1 cellular context compared by ENCODE assay signal in genomic region chr1:245337829-245338484, GRCh38.
TF ChIP-seq lines count a peak whose summit lies in the region.

No MANE protein-coding gene starts in this region.

TF ChIP-seq in K562, 482 proteins besides CTCF, POLR2A, EP300 and RAD21 (continued from another document and continues in another):
- TF ChIP-seq ZNF318 (IDR thresholded peaks at IDR 0.05; ENCODE audit: borderline replicate concordance in 1 of 2, low read depth in 1 of 2): no peak
- TF ChIP-seq, protein P1, sequence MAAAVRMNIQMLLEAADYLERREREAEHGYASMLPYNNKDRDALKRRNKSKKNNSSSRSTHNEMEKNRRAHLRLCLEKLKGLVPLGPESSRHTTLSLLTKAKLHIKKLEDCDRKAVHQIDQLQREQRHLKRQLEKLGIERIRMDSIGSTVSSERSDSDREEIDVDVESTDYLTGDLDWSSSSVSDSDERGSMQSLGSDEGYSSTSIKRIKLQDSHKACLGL (CRISPR knock-in tag; IDR thresholded peaks at IDR 0.05; ENCODE audit: borderline replicate concordance, poor library complexity, severe bottlenecking): no peak
- TF ChIP-seq, protein P2, sequence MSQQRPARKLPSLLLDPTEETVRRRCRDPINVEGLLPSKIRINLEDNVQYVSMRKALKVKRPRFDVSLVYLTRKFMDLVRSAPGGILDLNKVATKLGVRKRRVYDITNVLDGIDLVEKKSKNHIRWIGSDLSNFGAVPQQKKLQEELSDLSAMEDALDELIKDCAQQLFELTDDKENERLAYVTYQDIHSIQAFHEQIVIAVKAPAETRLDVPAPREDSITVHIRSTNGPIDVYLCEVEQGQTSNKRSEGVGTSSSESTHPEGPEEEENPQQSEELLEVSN (IDR thresholded peaks at IDR 0.05; ENCODE audit: borderline replicate concordance in 1 of 2, extremely low read depth in 1 of 2, insufficient read depth in 1 of 2, insufficient read length in 1 of 2, low read depth in 1 of 2, low read length in 1 of 2, poor library complexity in 1 of 2, severe bottlenecking in 1 of 2): no peak
- TF ChIP-seq GATAD2B (IDR thresholded peaks at IDR 0.05; ENCODE audit: borderline replicate concordance): peak; percentile 82
- no peak for TF ChIP-seq MYBL2 (IDR thresholded peaks at IDR 0.05; ENCODE audit: low read depth)
- TF ChIP-seq MYBL2 (CRISPR knock-in tag; IDR thresholded peaks at IDR 0.05; ENCODE audit: borderline replicate concordance): no peak
- TF ChIP-seq FOXO4 (CRISPR knock-in tag; IDR thresholded peaks at IDR 0.05): no peak
- 0 out of 2 replicates have a peak, but pooled peaks have one; percentile 62 for TF ChIP-seq FOXJ2 (tag; IDR thresholded peaks at IDR 0.05)
- TF ChIP-seq POLR2AphosphoS5 (IDR thresholded peaks at IDR 0.05; ENCODE audit: control insufficient read depth, insufficient read depth, low read depth, low read length): peak; percentile 89
- peak; percentile 92 for TF ChIP-seq MEIS2 (IDR thresholded peaks at IDR 0.05; ENCODE audit: partially characterized antibody)
- TF ChIP-seq CCNT2 (IDR thresholded peaks at IDR 0.05; ENCODE audit: borderline replicate concordance, extremely low read depth, insufficient read length, low read depth, low read length): peak; percentile 53
- no peak for TF ChIP-seq ZC3H11A (IDR thresholded peaks at IDR 0.05; ENCODE audit: low read depth, low read length)
- TF ChIP-seq TOE1 (IDR thresholded peaks at IDR 0.05; ENCODE audit: borderline replicate concordance): 0 out of 2 replicates have a peak, but pooled peaks have one; percentile 25
- no peak for TF ChIP-seq TOE1 (CRISPR knock-in tag; IDR thresholded peaks at IDR 0.05; ENCODE audit: borderline replicate concordance, low read depth)
- TF ChIP-seq MCM2 (IDR thresholded peaks at IDR 0.05; ENCODE audit: low read depth): no peak
- TF ChIP-seq CHCHD3 (CRISPR knock-in tag; IDR thresholded peaks at IDR 0.05): no peak
- no peak for TF ChIP-seq ZNF507 (tag; conservative IDR thresholded peaks at IDR 0.05)
- no peak; the same call in 1 of the 2 replicates for TF ChIP-seq ARID3A (IDR thresholded peaks at IDR 0.05; ENCODE audit: borderline replicate concordance, low read depth, low read length)
- TF ChIP-seq ZFPM2 (CRISPR knock-in tag; IDR thresholded peaks at IDR 0.05): no peak
- no peak for TF ChIP-seq ZNF830 (CRISPR knock-in tag; IDR thresholded peaks at IDR 0.05)
- TF ChIP-seq MXI1 (IDR thresholded peaks at IDR 0.05; ENCODE audit: low read depth, low read length): peak; percentile 37; the same call in 1 of the 2 replicates
- no peak for TF ChIP-seq ZNF134 (CRISPR knock-in tag; conservative IDR thresholded peaks at IDR 0.05)
- TF ChIP-seq SIN3B (IDR thresholded peaks at IDR 0.05; ENCODE audit: low read depth): no peak
- TF ChIP-seq, protein P3, sequence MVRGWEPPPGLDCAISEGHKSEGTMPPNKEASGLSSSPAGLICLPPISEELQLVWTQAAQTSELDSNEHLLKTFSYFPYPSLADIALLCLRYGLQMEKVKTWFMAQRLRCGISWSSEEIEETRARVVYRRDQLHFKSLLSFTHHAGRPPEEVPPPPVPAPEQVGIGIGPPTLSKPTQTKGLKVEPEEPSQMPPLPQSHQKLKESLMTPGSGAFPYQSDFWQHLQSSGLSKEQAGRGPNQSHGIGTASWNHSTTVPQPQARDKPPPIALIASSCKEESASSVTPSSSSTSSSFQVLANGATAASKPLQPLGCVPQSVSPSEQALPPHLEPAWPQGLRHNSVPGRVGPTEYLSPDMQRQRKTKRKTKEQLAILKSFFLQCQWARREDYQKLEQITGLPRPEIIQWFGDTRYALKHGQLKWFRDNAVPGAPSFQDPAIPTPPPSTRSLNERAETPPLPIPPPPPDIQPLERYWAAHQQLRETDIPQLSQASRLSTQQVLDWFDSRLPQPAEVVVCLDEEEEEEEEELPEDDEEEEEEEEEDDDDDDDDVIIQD (CRISPR knock-in tag; IDR thresholded peaks at IDR 0.05): no peak
- TF ChIP-seq, protein P4, sequence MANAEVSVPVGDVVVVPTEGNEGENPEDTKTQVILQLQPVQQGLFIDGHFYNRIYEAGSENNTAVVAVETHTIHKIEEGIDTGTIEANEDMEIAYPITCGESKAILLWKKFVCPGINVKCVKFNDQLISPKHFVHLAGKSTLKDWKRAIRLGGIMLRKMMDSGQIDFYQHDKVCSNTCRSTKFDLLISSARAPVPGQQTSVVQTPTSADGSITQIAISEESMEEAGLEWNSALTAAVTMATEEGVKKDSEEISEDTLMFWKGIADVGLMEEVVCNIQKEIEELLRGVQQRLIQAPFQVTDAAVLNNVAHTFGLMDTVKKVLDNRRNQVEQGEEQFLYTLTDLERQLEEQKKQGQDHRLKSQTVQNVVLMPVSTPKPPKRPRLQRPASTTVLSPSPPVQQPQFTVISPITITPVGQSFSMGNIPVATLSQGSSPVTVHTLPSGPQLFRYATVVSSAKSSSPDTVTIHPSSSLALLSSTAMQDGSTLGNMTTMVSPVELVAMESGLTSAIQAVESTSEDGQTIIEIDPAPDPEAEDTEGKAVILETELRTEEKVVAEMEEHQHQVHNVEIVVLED (CRISPR knock-in tag; IDR thresholded peaks at IDR 0.05): 0 out of 2 replicates have a peak, but pooled peaks have one; percentile 13
- TF ChIP-seq DLX4 (CRISPR knock-in tag; IDR thresholded peaks at IDR 0.05): no peak
- peak; percentile 92 for TF ChIP-seq TCF3 (CRISPR knock-in tag; IDR thresholded peaks at IDR 0.05)
- no peak for TF ChIP-seq NR2F6 (CRISPR knock-in tag; IDR thresholded peaks at IDR 0.05)
- no peak for TF ChIP-seq COPS2 (conservative IDR thresholded peaks at IDR 0.05)
- TF ChIP-seq NCOA6 (IDR thresholded peaks at IDR 0.05): no peak
- no peak for TF ChIP-seq BRCA1 (IDR thresholded peaks at IDR 0.05)
- TF ChIP-seq BRCA1 (CRISPR knock-in tag; IDR thresholded peaks at IDR 0.05): no peak
- no peak for TF ChIP-seq PHF8 (IDR thresholded peaks at IDR 0.05; ENCODE audit: borderline replicate concordance, low read length)
- peak; percentile 86 for TF ChIP-seq NBN (IDR thresholded peaks at IDR 0.05; ENCODE audit: low read depth)
- TF ChIP-seq MITF (IDR thresholded peaks at IDR 0.05): 0 out of 2 replicates have a peak, but pooled peaks have one; percentile 19
- TF ChIP-seq PHF21A (IDR thresholded peaks at IDR 0.05; ENCODE audit: borderline replicate concordance, low read depth): no peak
- TF ChIP-seq NFATC3 (IDR thresholded peaks at IDR 0.05): 0 out of 2 replicates have a peak, but pooled peaks have one; percentile 39
- TF ChIP-seq HNRNPL (IDR thresholded peaks at IDR 0.05; ENCODE audit: low read depth, low read length): no peak
- TF ChIP-seq ESRRA (IDR thresholded peaks at IDR 0.05; ENCODE audit: borderline replicate concordance, low read depth): no peak; the same call in 1 of the 2 replicates
- TF ChIP-seq ZNF224 (CRISPR knock-in tag; IDR thresholded peaks at IDR 0.05): no peak
- TF ChIP-seq TAF1 (IDR thresholded peaks at IDR 0.05; ENCODE audit: control insufficient read depth, extremely low read depth, insufficient read depth, low read length, severe bottlenecking): no peak
- TF ChIP-seq TCF15 (CRISPR knock-in tag; IDR thresholded peaks at IDR 0.05): no peak
- no peak for TF ChIP-seq NFYB (IDR thresholded peaks at IDR 0.05; ENCODE audit: extremely low read depth, insufficient read length)
- no peak for TF ChIP-seq ZNF431 (CRISPR knock-in tag; IDR thresholded peaks at IDR 0.05)
- no peak for TF ChIP-seq POLR2AphosphoS2 (IDR thresholded peaks at IDR 0.05; ENCODE audit: low read length)
- TF ChIP-seq ZNF551 (CRISPR knock-in tag; IDR thresholded peaks at IDR 0.05): no peak
- no peak for TF ChIP-seq SMC3 (conservative IDR thresholded peaks at IDR 0.05; ENCODE audit: insufficient read depth, low read depth, low read length)
- no peak for TF ChIP-seq NFXL1 (CRISPR knock-in tag; IDR thresholded peaks at IDR 0.05)
- no peak for TF ChIP-seq ATF1 (CRISPR knock-in tag; IDR thresholded peaks at IDR 0.05)
- peak; percentile 74 for TF ChIP-seq ATF1 (tag; IDR thresholded peaks at IDR 0.05)
- no peak for TF ChIP-seq RBM17 (IDR thresholded peaks at IDR 0.05; ENCODE audit: borderline replicate concordance, low read depth, low read length)
